ENCODE assay signal across 3 cellular contexts in genomic region chr6:81396916-81397315, GRCh38.
"Had no signal": no experiment of that assay in that cellular context is flagged by ENCODE, and none has a peak within 500 bp of the region (broad histone marks: within the 10 kb centered on the region; RNA-seq: fewer than 3 reads in every experiment).

No MANE protein-coding gene starts in this region.

- ATAC-seq: GM12878 had no signal

- DNase-seq: GDM1, GF-D8 had no signal
